Comparison of ENCODE assay signal across 18 cellular contexts in genomic region chr17:32370426-32370825, GRCh38.
"Had no signal": no experiment of that assay in that cellular context is flagged by ENCODE, and none has a peak within 500 bp of the region (broad histone marks: within the 10 kb centered on the region; RNA-seq: fewer than 3 reads in every experiment).

No MANE protein-coding gene starts in this region.

- H3K27ac ChIP-seq: body of pancreas, gastrocnemius medialis, tibial nerve had no signal

- H3K27me3 Mint-ChIP-seq: activated naive CD8-positive, alpha-beta T cell treated with anti-CD3 and anti-CD28 coated beads, Interleukin-2, amount 10 ng/mL, durations not matched to agents 7 days and 5 days; progenitor cell of endocrine pancreas had no signal

- H3K27ac Mint-ChIP-seq: activated naive CD8-positive, alpha-beta T cell treated with anti-CD3 and anti-CD28 coated beads, Interleukin-2, amount 10 ng/mL, durations not matched to agents 7 days and 5 days; activated T-helper 2 cell treated with anti-CD3 and anti-CD28 coated beads, Interferon-gamma antibody, Interleukin-2, Interleukin-4, amounts not matched to agents 10 μg/mL and 5 μg/mL and 100 μg/mL, durations not matched to agents 14 hours and 24 hours and 36 hours; progenitor cell of endocrine pancreas had no signal

- H3K4me3 ChIP-seq: body of pancreas, gastrocnemius medialis, tibial nerve had no signal

- ATAC-seq: body of pancreas, gastrocnemius medialis, left lobe of liver, Right ventricle myocardium inferior had no signal

- H3K9me3 Mint-ChIP-seq: activated naive CD8-positive, alpha-beta T cell treated with anti-CD3 and anti-CD28 coated beads, Interleukin-2, amount 10 ng/mL, durations not matched to agents 7 days and 5 days; activated T-helper 2 cell treated with anti-CD3 and anti-CD28 coated beads, Interferon-gamma antibody, Interleukin-2, Interleukin-4, amounts not matched to agents 10 μg/mL and 5 μg/mL and 100 μg/mL, durations not matched to agents 14 hours and 24 hours and 36 hours; neural crest cell had no signal

- DNase-seq: activated CD8-positive, alpha-beta memory T cell treated with anti-CD3 and anti-CD28 coated beads, Interleukin-2, amount 50 U/mL, for 4 hours; activated naive CD8-positive, alpha-beta T cell treated with anti-CD3 and anti-CD28 coated beads, Interleukin-2, amount 10 ng/mL, durations not matched to agents 7 days and 5 days; body of pancreas; central memory CD4-positive, alpha-beta T cell; gastrocnemius medialis; head of caudate nucleus; midbrain; SK-N-SH; stimulated activated CD4-positive, alpha-beta T cell treated with anti-CD3 and anti-CD28 coated beads, Interleukin-12 subunit alpha, Interleukin-12 subunit beta, amount 100 ng/mL, for 4 hours; stimulated activated CD4-positive, alpha-beta T cell treated with anti-CD3 and anti-CD28 coated beads, Interleukin-1b, Interleukin-23, amount 100 ng/mL, for 48 hours; stimulated activated CD8-positive, alpha-beta memory T cell treated with anti-CD3 and anti-CD28 coated beads, Interleukin-4, amount 100 ng/mL, for 48 hours; stimulated activated naive CD4-positive, alpha-beta T cell treated with Interleukin-2 at 50 U/mL for 16 hours had no signal

- H3K9ac ChIP-seq: SK-N-SH had no signal

- H3K4me1 Mint-ChIP-seq: neural crest cell had no signal

- H3K9me3 ChIP-seq: body of pancreas, gastrocnemius medialis, SK-N-SH, tibial nerve had no signal

- H3K4me3 Mint-ChIP-seq: activated naive CD8-positive, alpha-beta T cell treated with anti-CD3 and anti-CD28 coated beads, Interleukin-2, amount 10 ng/mL, durations not matched to agents 7 days and 5 days; neural crest cell had no signal
